In genomic region chr12:51395283-51396230, GRCh38 we compare ENCODE assay signal across 1 cellular context.
TF ChIP-seq lines count a peak whose summit lies in the region.

No MANE protein-coding gene starts in this region.

TF ChIP-seq in K562, 482 proteins besides CTCF, POLR2A, EP300 and RAD21 (continues in another document):
- TF ChIP-seq ZBTB8A (IDR thresholded peaks at IDR 0.05; ENCODE audit: partially characterized antibody) (no peak), ZNF586 (CRISPR knock-in tag; conservative IDR thresholded peaks at IDR 0.05) (no peak), HNRNPUL1 (IDR thresholded peaks at IDR 0.05; ENCODE audit: low read length) (no peak), NCOR1 (IDR thresholded peaks at IDR 0.05) (peak; percentile 85), SMARCC2 (IDR thresholded peaks at IDR 0.05; ENCODE audit: low read depth) (peak; percentile 85), NR4A1 (CRISPR knock-in tag; IDR thresholded peaks at IDR 0.05) (no peak), NR4A1 (tag; IDR thresholded peaks at IDR 0.05) (no peak), ARID1B (IDR thresholded peaks at IDR 0.05) (peak; percentile 96), EHMT2 (IDR thresholded peaks at IDR 0.05) (peak; percentile 75), SRSF3 (IDR thresholded peaks at IDR 0.05; ENCODE audit: insufficient read depth, low read length) (no peak), ARID3A (IDR thresholded peaks at IDR 0.05; ENCODE audit: borderline replicate concordance, low read depth, low read length) (no peak), MTA2 (IDR thresholded peaks at IDR 0.05; ENCODE audit: low read depth) (peak; percentile 89), MCM7 (IDR thresholded peaks at IDR 0.05) (0 out of 4 replicates have a peak, but pooled peaks of 1 of the 2 experiments have one; percentile 75), USF2 (CRISPR knock-in tag; IDR thresholded peaks at IDR 0.05) (no peak), ZNF785 (CRISPR knock-in tag; IDR thresholded peaks at IDR 0.05) (no peak), ATF7 (IDR thresholded peaks at IDR 0.05) (0 out of 2 replicates have a peak, but pooled peaks have one; percentile 43), ZNF584 (CRISPR knock-in tag; IDR thresholded peaks at IDR 0.05; ENCODE audit: low read depth) (no peak), THAP12 (CRISPR knock-in tag; IDR thresholded peaks at IDR 0.05) (no peak), ADNP (tag; IDR thresholded peaks at IDR 0.05) (peak; percentile 99), EGR1 (conservative IDR thresholded peaks at IDR 0.05) (peak; percentile 68), HDAC1 (IDR thresholded peaks at IDR 0.05) (peak in 1 of 2 experiments; percentile 64; a peak in 2 of 4 replicates), CEBPG (CRISPR knock-in tag; IDR thresholded peaks at IDR 0.05) (no peak), CEBPG (tag; conservative IDR thresholded peaks at IDR 0.05 in 1 of 2, IDR thresholded peaks at IDR 0.05 in 1 of 2) (no peak), TSHZ1 (CRISPR knock-in tag; IDR thresholded peaks at IDR 0.05) (no peak), ZNF592 (IDR thresholded peaks at IDR 0.05) (peak; percentile 27; the same call in 1 of the 2 replicates), GATA2 (CRISPR knock-in tag; IDR thresholded peaks at IDR 0.05) (peak; percentile 76), HOMEZ (CRISPR knock-in tag; IDR thresholded peaks at IDR 0.05) (no peak), ZBED1 (IDR thresholded peaks at IDR 0.05) (no peak), SMARCE1 (IDR thresholded peaks at IDR 0.05) (peak; percentile 96), RNF2 (IDR thresholded peaks at IDR 0.05) (peak; percentile 63; the same call in 1 of the 2 replicates), ZNF436 (CRISPR knock-in tag; IDR thresholded peaks at IDR 0.05) (no peak), HIVEP1 (CRISPR knock-in tag; IDR thresholded peaks at IDR 0.05) (no peak), BMI1 (IDR thresholded peaks at IDR 0.05; ENCODE audit: low read length) (no peak), SMAD2 (IDR thresholded peaks at IDR 0.05; ENCODE audit: low read depth, low read length) (no peak), CBFA2T3 (IDR thresholded peaks at IDR 0.05) (peak; percentile 93), TCF3 (CRISPR knock-in tag; IDR thresholded peaks at IDR 0.05) (peak; percentile 83), BRF2 (IDR thresholded peaks at IDR 0.05; ENCODE audit: borderline replicate concordance, insufficient read depth, insufficient read length) (no peak), ILK (tag; IDR thresholded peaks at IDR 0.05; ENCODE audit: borderline replicate concordance, low read depth) (no peak), ZNF134 (CRISPR knock-in tag; conservative IDR thresholded peaks at IDR 0.05) (peak; percentile 92), ZBTB7A (IDR thresholded peaks at IDR 0.05; ENCODE audit: borderline replicate concordance, control insufficient read depth, low read depth, low read length) (peak; percentile 29; the same call in 1 of the 2 replicates), CREB3L1 (IDR thresholded peaks at IDR 0.05; ENCODE audit: borderline replicate concordance, low read depth) (no peak), KLF16 (IDR thresholded peaks at IDR 0.05) (peak; percentile 91), TBP (optimal IDR thresholded peaks at IDR 0.05; ENCODE audit: low read depth, low read length) (no peak), PML (IDR thresholded peaks at IDR 0.05; ENCODE audit: low read length) (peak; percentile 79), RBBP5 (IDR thresholded peaks at IDR 0.05; ENCODE audit: borderline replicate concordance, insufficient read depth, low read length, poor library complexity, severe bottlenecking) (peak; percentile 58), LEF1 (IDR thresholded peaks at IDR 0.05) (peak; percentile 85), ZNF324 (CRISPR knock-in tag; IDR thresholded peaks at IDR 0.05) (no peak), ZNF740 (CRISPR knock-in tag; IDR thresholded peaks at IDR 0.05) (no peak), ZNF740 (tag; IDR thresholded peaks at IDR 0.05) (no peak)
